Comparison of ENCODE assay signal across 19 cellular contexts in genomic region chr18:28903366-28903765, GRCh38.
DNase-seq lines count a peak whose midpoint lies in the region; TF ChIP-seq lines count a peak whose summit lies in the region.
"Had no signal": no experiment of that assay in that cellular context is flagged by ENCODE, and none has a peak within 500 bp of the region (broad histone marks: within the 10 kb centered on the region; RNA-seq: fewer than 3 reads in every experiment).

No MANE protein-coding gene starts in this region.

- peak overlapping the region in 1 of 2 experiments; percentile 67 for H2BK12ac ChIP-seq in mesenchymal stem cell (ENCODE audit: low read length in 2 of 2)

- no peak for TF ChIP-seq CTCF in choroid plexus epithelial cell (conservative IDR thresholded peaks at IDR 0.05; ENCODE audit: low read depth, low read length)

- H3K4me1 ChIP-seq in mesenchymal stem cell (ENCODE audit: control insufficient read depth, insufficient read depth, low read depth, low read length), result no peaks in the 10 kb centered on the region
- H3K4me1 ChIP-seq: A549, SJCRH30 had no signal

- H3K4ac ChIP-seq in mesenchymal stem cell (ENCODE audit: low read depth in 1 of 2, low read length in 2 of 2), result no peak overlapping the region

- H2BK5ac ChIP-seq in mesenchymal stem cell (ENCODE audit: low read depth, low read length, poor library complexity, severe bottlenecking), result no peak overlapping the region

- H4K8ac ChIP-seq in mesenchymal stem cell (ENCODE audit: low read length), result no peak overlapping the region

- H3K27me3 ChIP-seq in mesenchymal stem cell (ENCODE audit: control insufficient read depth in 1 of 2, insufficient read depth in 1 of 2, low read length in 2 of 2), result no peaks in the 10 kb centered on the region
- H3K27me3 ChIP-seq: SJCRH30 had no signal

- H3K18ac ChIP-seq in mesenchymal stem cell (ENCODE audit: low read depth in 1 of 2, low read length in 2 of 2), result peak overlapping the region in 1 of 2 experiments; percentile 66

- no peak overlapping the region for H4K91ac ChIP-seq in mesenchymal stem cell (ENCODE audit: low read length)

- no peak overlapping the region for H3K9ac ChIP-seq in mesenchymal stem cell (ENCODE audit: low read length)

- no peak overlapping the region for H2AK5ac ChIP-seq in mesenchymal stem cell (ENCODE audit: low read length, severe bottlenecking)

- H3K79me1 ChIP-seq in mesenchymal stem cell (replicated peaks; ENCODE audit: low read length, poor library complexity, severe bottlenecking), result no peaks in the 10 kb centered on the region

- no peak overlapping the region for H3K27ac ChIP-seq in mesenchymal stem cell (ENCODE audit: low read length, poor library complexity, severe bottlenecking)
- H3K27ac ChIP-seq in caudate nucleus (ENCODE audit: low read depth, low read length), result no peak overlapping the region
- H3K27ac ChIP-seq: A549, RWPE1, SJCRH30 had no signal

- H3K9me3 ChIP-seq in mesenchymal stem cell (ENCODE audit: control insufficient read depth, low read length), result no peaks in the 10 kb centered on the region
- H3K9me3 ChIP-seq: A549, SJCRH30 had no signal

- H2BK120ac ChIP-seq in mesenchymal stem cell (ENCODE audit: low read depth, low read length), result no peak overlapping the region

- H3K23ac ChIP-seq in mesenchymal stem cell (ENCODE audit: low read length in 2 of 2), result no peak overlapping the region

- H3K36me3 ChIP-seq in mesenchymal stem cell (ENCODE audit: control insufficient read depth in 1 of 2, insufficient read depth in 2 of 2, low read depth in 1 of 2, low read length in 2 of 2), result no peaks in the 10 kb centered on the region
- H3K36me3 ChIP-seq: SJCRH30 had no signal

- no peak overlapping the region for H2AFZ ChIP-seq in mesenchymal stem cell (ENCODE audit: low read depth, low read length)

- 40% methylated on average over 1 of the region's 1 CpG for WGBS in mesenchymal stem cell

- no peak overlapping the region for H3K4me3 ChIP-seq in choroid plexus epithelial cell (ENCODE audit: low read depth, low read length)
- H3K4me3 ChIP-seq in mesenchymal stem cell (ENCODE audit: insufficient read depth in 1 of 2, low read depth in 1 of 2, low read length in 2 of 2), result no peak overlapping the region
- H3K4me3 ChIP-seq: A549, SJCRH30 had no signal

- DNase-seq in EH (ENCODE audit: low read depth) (peak; percentile 48), RPMI7951 (ENCODE audit: low read depth) (peak; percentile 16), choroid plexus epithelial cell (ENCODE audit: low read depth) (peak; percentile 40), mesenchymal stem cell (peak; percentile 9), GM19240 (ENCODE audit: insufficient read length, low spot score) (no peak), caudate nucleus (lab: John Stamatoyannopoulos, UW) (no peak), cortex of kidney (lab: John Stamatoyannopoulos, UW) (no peak)
- no peak for DNase-seq in stimulated activated CD4-positive, alpha-beta T cell treated with anti-CD3 and anti-CD28 coated beads, Interleukin-15, amount 100 ng/mL, for 24 hours
- DNase-seq: CD4-positive, CD25-positive, alpha-beta regulatory T cell; GDM1; H9; Kasumi-1; NCI-H1417; NCI-H2081; NCI-H524 treated with DMSO at 0.1 percent for 48 hours; OCI-M1; SJCRH30 had no signal

- H3K4me2 ChIP-seq in mesenchymal stem cell (ENCODE audit: low read length, poor library complexity, severe bottlenecking), result no peak overlapping the region
- H3K4me2 ChIP-seq: A549 had no signal

- H2BK15ac ChIP-seq in mesenchymal stem cell (ENCODE audit: low read depth, poor library complexity, severe bottlenecking), result no peak overlapping the region

- H3K14ac ChIP-seq in mesenchymal stem cell (ENCODE audit: low read length in 2 of 2), result no peak overlapping the region

Comparison
In these comparisons a context has a peak if more than half of its experiments do, and no peak if none do; other contexts are left out.
1. DNase-seq: peak in EH (single experiment), RPMI7951 (single experiment), choroid plexus epithelial cell (single experiment) and mesenchymal stem cell (single experiment); none in stimulated activated CD4-positive, alpha-beta T cell treated with anti-CD3 and anti-CD28 coated beads, Interleukin-15, amount 100 ng/mL, for 24 hours (single experiment), GM19240 (single experiment), caudate nucleus (0 of 61) and cortex of kidney (single experiment).